ENCODE assay signal across 8 cellular contexts in the genomic region with DNA sequence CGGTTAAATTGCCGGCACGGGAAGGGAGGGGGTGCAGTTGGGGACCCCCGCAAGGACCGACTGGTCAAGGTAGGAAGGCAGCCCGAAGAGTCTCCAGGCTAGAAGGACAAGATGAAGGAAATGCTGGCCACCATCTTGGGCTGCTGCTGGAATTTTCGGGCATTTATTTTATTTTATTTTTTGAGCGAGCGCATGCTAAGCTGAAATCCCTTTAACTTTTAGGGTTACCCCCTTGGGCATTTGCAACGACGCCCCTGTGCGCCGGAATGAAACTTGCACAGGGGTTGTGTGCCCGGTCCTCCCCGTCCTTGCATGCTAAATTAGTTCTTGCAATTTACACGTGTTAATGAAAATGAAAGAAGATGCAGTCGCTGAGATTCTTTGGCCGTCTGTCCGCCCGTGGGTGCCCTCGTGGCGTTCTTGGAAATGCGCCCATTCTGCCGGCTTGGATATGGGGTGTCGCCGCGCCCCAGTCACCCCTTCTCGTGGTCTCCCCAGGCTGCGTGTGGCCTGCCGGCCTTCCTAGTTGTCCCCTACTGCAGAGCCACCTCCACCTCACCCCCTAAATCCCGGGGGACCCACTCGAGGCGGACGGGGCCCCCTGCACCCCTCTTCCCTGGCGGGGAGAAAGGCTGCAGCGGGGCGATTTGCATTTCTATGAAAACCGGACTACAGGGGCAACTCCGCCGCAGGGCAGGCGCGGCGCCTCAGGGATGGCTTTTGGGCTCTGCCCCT. TPM values are rescaled to one million over a fixed set of nuclear protein-coding genes. Genes with fewer than 3 reads are reported as not detected.
DNase-seq lines count a peak whose midpoint lies in the region; ATAC-seq and TF ChIP-seq lines count a peak whose summit lies in the region.

No MANE protein-coding gene starts in this region.

- peak overlapping the region; percentile 31 for H2AK5ac ChIP-seq in mesenchymal stem cell (ENCODE audit: low read length, severe bottlenecking)

- H3K18ac ChIP-seq in mesenchymal stem cell (ENCODE audit: low read depth in 1 of 2, low read length in 2 of 2): peak overlapping the region; percentile 95 to 100

- POLR2A ChIA-PET in AG04450 (lab: Yijun Ruan, JAX): interaction anchor here (0.6 to 1.2 kb wide), 4 partner anchors 93 to 539 kb away, joined by 3 to 4 read pairs (median 4); no protein-coding TSS in a partner anchor

- no peaks in the 10 kb centered on the region for H3K9me2 ChIP-seq in Karpas-422 (replicated peaks; ENCODE audit: insufficient read depth, low read length)

- DNase-seq in AG04450 (ENCODE audit: low read depth, low spot score) (no peak), Karpas-422 (peak; percentile 46), colonic mucosa (peak; percentile 62), mesenchymal stem cell (peak; percentile 73), aorta (peak; percentile 71 to 77), 8988T (no peak), NCI-H526 (lab: John Stamatoyannopoulos, UW) (no peak)

- peak overlapping the region in 1 of 2 experiments; percentile 97 for H3K23ac ChIP-seq in mesenchymal stem cell (ENCODE audit: low read length in 2 of 2)

- H4K91ac ChIP-seq in mesenchymal stem cell (ENCODE audit: low read length): peak overlapping the region; percentile 92

- H3K27me3 ChIP-seq in AG04450 (ENCODE audit: control insufficient read depth, insufficient read depth, low read length) (no peaks in the 10 kb centered on the region), Karpas-422 (ENCODE audit: low read length) (no peaks in the 10 kb centered on the region), colonic mucosa (peaks cover 33% of the 10 kb centered on the region), mesenchymal stem cell (ENCODE audit: control insufficient read depth in 1 of 2, insufficient read depth in 1 of 2, low read length in 2 of 2) (no peaks in the 10 kb centered on the region), aorta (ENCODE audit: control insufficient read depth in 1 of 2, insufficient read depth in 2 of 2, low read length in 1 of 2) (peaks cover 0 to 2% of the 10 kb centered on the region in 2 donors)

- H3K79me1 ChIP-seq in mesenchymal stem cell (replicated peaks; ENCODE audit: low read length, poor library complexity, severe bottlenecking): peaks cover 6% of the 10 kb centered on the region

- peak overlapping the region; percentile 97 to 99 for H3K4ac ChIP-seq in mesenchymal stem cell (ENCODE audit: low read depth in 1 of 2, low read length in 2 of 2)

- H3K36me3 ChIP-seq in Karpas-422 (ENCODE audit: insufficient read depth, low read length) (no peaks in the 10 kb centered on the region), colonic mucosa (no peaks in the 10 kb centered on the region), mesenchymal stem cell (ENCODE audit: control insufficient read depth in 1 of 2, insufficient read depth in 2 of 2, low read depth in 1 of 2, low read length in 2 of 2) (peaks cover 20 to 21% of the 10 kb centered on the region in 2 experiments), aorta (ENCODE audit: control insufficient read depth in 1 of 2, insufficient read depth in 2 of 2, low read length in 1 of 2) (no peaks in the 10 kb centered on the region)

- H2BK12ac ChIP-seq in mesenchymal stem cell (ENCODE audit: low read length in 2 of 2): peak overlapping the region; percentile 75 to 89

- ATAC-seq in aorta (ENCODE audit: low FRiP score): no peak
- no peak for ATAC-seq in HG02885 (IDR thresholded peaks at IDR 0.05; ENCODE audit: poor library complexity, unreplicated experiment)

- H3K79me2 ChIP-seq in Karpas-422 (ENCODE audit: low read length): no peaks in the 10 kb centered on the region

- H2BK120ac ChIP-seq in mesenchymal stem cell (ENCODE audit: low read depth, low read length): peak overlapping the region; percentile 92

- H3K4me3 ChIP-seq in AG04450 (ENCODE audit: low read depth, low read length) (peak overlapping the region; percentile 99), Karpas-422 (ENCODE audit: low read length) (no peak overlapping the region), colonic mucosa (peak overlapping the region; percentile 86), mesenchymal stem cell (ENCODE audit: insufficient read depth in 1 of 2, low read depth in 1 of 2, low read length in 2 of 2) (peak overlapping the region; percentile 76 to 99), aorta (ENCODE audit: low read length in 2 of 2) (peak overlapping the region in 1 of 2 donors; percentile 79)

- H3K4me2 ChIP-seq in Karpas-422 (ENCODE audit: low read depth, low read length, poor library complexity, severe bottlenecking) (peak overlapping the region; percentile 15), mesenchymal stem cell (ENCODE audit: low read length, poor library complexity, severe bottlenecking) (peak overlapping the region; percentile 66)

- H4K20me1 ChIP-seq in Karpas-422 (ENCODE audit: insufficient read depth, low read depth, low read length): no peaks in the 10 kb centered on the region

- peak overlapping the region; percentile 80 for H2BK5ac ChIP-seq in mesenchymal stem cell (ENCODE audit: low read depth, low read length, poor library complexity, severe bottlenecking)

- intact Hi-C loops in colonic mucosa (cut with DNase I): loop anchor here (5.0 kb wide), 2 partner anchors 198 to 348 kb away; partner anchors contain the start of gene MYEOV
- intact Hi-C loops in aorta (cut with DNase I): loop anchor here in 1 of 2 donors (5.0 kb wide), 1 partner anchor 518 kb away; no protein-coding TSS in a partner anchor

- peak overlapping the region; percentile 44 to 98 for H3K14ac ChIP-seq in mesenchymal stem cell (ENCODE audit: low read length in 2 of 2)

- H3K4me1 ChIP-seq in Karpas-422 (ENCODE audit: low read length): peaks cover 18% of the 10 kb centered on the region
- peaks cover 45% of the 10 kb centered on the region for H3K4me1 ChIP-seq in colonic mucosa
- peaks cover 51% of the 10 kb centered on the region for H3K4me1 ChIP-seq in mesenchymal stem cell (ENCODE audit: control insufficient read depth, insufficient read depth, low read depth, low read length)
- no peaks in the 10 kb centered on the region for H3K4me1 ChIP-seq in aorta (ENCODE audit: control insufficient read depth in 1 of 2, insufficient read depth in 2 of 2, low read length in 2 of 2)

- H2AFZ ChIP-seq in Karpas-422 (ENCODE audit: low read length) (no peak overlapping the region), mesenchymal stem cell (ENCODE audit: low read depth, low read length) (no peak overlapping the region)

- peak overlapping the region; percentile 96 for H2BK15ac ChIP-seq in mesenchymal stem cell (ENCODE audit: low read depth, poor library complexity, severe bottlenecking)

- WGBS in mesenchymal stem cell: under 1% methylated on average over 41 of the region's 43 CpGs
- WGBS in aorta, 2 donors: 3 to 4% methylated on average over 43 of the region's 43 CpGs

- H4K8ac ChIP-seq in mesenchymal stem cell (ENCODE audit: low read length): peak overlapping the region; percentile 94

- CTCF ChIA-PET in AG04450 (lab: Charles Lee): no interaction called here

- H3K9ac ChIP-seq in Karpas-422 (ENCODE audit: low read length): no peak overlapping the region
- peak overlapping the region; percentile 50 to 73 for H3K9ac ChIP-seq in colonic mucosa (ENCODE audit: low read depth in 2 of 2, low read length in 2 of 2)
- H3K9ac ChIP-seq in mesenchymal stem cell (ENCODE audit: low read length): peak overlapping the region; percentile 97

- H3K27ac ChIP-seq in AG04450 (ENCODE audit: low read depth, low read length) (peak overlapping the region; percentile 70), Karpas-422 (ENCODE audit: low read length) (no peak overlapping the region), colonic mucosa (peak overlapping the region; percentile 73), mesenchymal stem cell (ENCODE audit: low read length, poor library complexity, severe bottlenecking) (peak overlapping the region; percentile 93), aorta (ENCODE audit: low read depth in 1 of 2, low read length in 2 of 2) (no peak overlapping the region)

- H3K9me3 ChIP-seq in AG04450 (ENCODE audit: control insufficient read depth, insufficient read depth, low read length) (peaks cover 11% of the 10 kb centered on the region; the same call in 1 of the 2 replicates), Karpas-422 (ENCODE audit: low read length) (no peaks in the 10 kb centered on the region), colonic mucosa (no peaks in the 10 kb centered on the region), mesenchymal stem cell (ENCODE audit: control insufficient read depth, low read length) (no peaks in the 10 kb centered on the region), aorta (ENCODE audit: control insufficient read depth, low read length) (no peaks in the 10 kb centered on the region)

- TF ChIP-seq CTCF in AG04450 (IDR thresholded peaks at IDR 0.05; ENCODE audit: low read depth, low read length) (no peak), colonic mucosa (IDR thresholded peaks at IDR 0.05) (no peak)

RNA-seq across cellular contexts. Expression of gene CCND1, which starts 0.5 kb away (rescaled TPM):
- polyA plus RNA-seq in AG04450 (2011; rRNA removed) (249 and 276 TPM in 2 replicates), aorta (10 to 100 TPM; 20.9 to 64.9 TPM)
- polyA minus RNA-seq in AG04450 (2011; rRNA and poly(A)+ RNA removed): 459 and 741 TPM in 2 replicates
- total RNA-seq in Karpas-422 (2014; rRNA removed; shearing (Covaris generic); ENCODE audit: low replicate concordance): 0.54 and 4.3 TPM in 2 replicates
- total RNA-seq in colonic mucosa (10 to 100 TPM; 59.7 to 94.6 TPM), aorta (100 to 1,000 TPM in 1 of 2 donors, 10 to 100 TPM in 1; 77.6 to 102 TPM)
- 324 TPM for polyA plus RNA-seq in mesenchymal stem cell (2013, experiment 1 of 2)
- 321 TPM for polyA plus RNA-seq in mesenchymal stem cell (2013, experiment 2 of 2)

RNA-seq across cellular contexts. Expression of gene LTO1, which starts 34.7 kb away (rescaled TPM):
- polyA plus RNA-seq in AG04450 (2011; rRNA removed) (15.7 and 18.3 TPM in 2 replicates), aorta (10 to 100 TPM in 1 of 2 donors, 1 to 10 TPM in 1; 4.6 to 32.6 TPM)
- polyA minus RNA-seq in AG04450 (2011; rRNA and poly(A)+ RNA removed): 8.3 and 10.1 TPM in 2 replicates
- 24.2 and 26.2 TPM in 2 replicates for total RNA-seq in Karpas-422 (2014; rRNA removed; shearing (Covaris generic); ENCODE audit: low replicate concordance)
- total RNA-seq in colonic mucosa (10 to 100 TPM; 11.3 to 20.0 TPM), aorta (10 to 100 TPM; 20.7 to 34.5 TPM)
- polyA plus RNA-seq in mesenchymal stem cell (2013, experiment 1 of 2): 12.8 TPM
- 12.4 TPM for polyA plus RNA-seq in mesenchymal stem cell (2013, experiment 2 of 2)

Comparison
In these comparisons a context has a peak if more than half of its experiments do, and no peak if none do; other contexts are left out.
1. DNase-seq: peak in Karpas-422 (single experiment), colonic mucosa (single experiment), mesenchymal stem cell (single experiment) and aorta (2 of 2); none in AG04450 (single experiment), 8988T (single experiment) and NCI-H526 (0 of 2).
2. H3K27ac ChIP-seq: peak in AG04450 (single experiment), colonic mucosa (single experiment) and mesenchymal stem cell (single experiment); none in Karpas-422 (single experiment) and aorta (0 of 2).
3. RNA of gene CCND1, which starts 0.5 kb away (total RNA-seq): 77.6 to 102 TPM in aorta and 59.7 to 94.6 TPM in colonic mucosa; 0.54 to 4.3 TPM in Karpas-422; every median in the first group is over 10 times any median in the second.